8 cellular contexts compared by ENCODE assay signal in the genomic region with DNA sequence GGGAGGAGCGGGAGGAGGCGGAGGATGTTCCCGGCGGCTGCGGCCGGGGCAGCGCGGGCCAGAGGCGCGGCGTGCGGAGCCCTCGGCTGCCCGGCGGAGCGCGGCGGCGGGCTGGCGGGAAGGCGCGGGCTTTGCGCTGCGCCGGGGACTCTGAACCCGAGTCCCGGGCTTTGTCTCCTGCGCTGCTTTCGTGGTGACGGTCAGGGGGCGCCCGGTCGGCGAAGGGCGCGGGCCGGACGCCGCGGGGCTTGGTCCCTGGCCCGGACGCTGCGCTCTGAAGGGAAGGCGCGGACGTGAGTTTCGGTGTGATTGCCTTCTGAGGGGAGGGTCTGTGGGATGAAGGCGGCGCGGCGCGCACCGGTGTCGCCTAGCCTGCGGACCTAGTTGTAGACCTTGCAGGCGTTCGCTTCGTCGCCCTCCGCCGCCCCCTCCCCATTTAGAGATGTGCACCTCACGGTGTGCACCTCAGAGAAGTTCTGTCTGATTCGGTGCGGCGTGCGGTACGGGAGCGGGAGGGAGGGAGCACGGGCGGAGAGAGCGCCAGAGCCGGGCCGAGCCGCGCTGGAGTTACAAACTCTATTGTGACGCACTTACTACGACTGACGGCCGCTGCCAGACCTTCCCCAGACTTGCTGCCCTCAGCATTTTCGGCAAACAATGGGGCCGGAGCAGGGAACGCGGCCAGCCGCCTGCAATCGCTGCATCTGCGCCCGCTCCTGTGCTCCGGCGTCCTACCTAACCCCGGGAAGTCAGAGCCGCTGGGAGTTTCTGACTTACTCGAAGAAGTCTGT. TPM values are rescaled to one million over a fixed set of nuclear protein-coding genes. Genes with fewer than 3 reads are reported as not detected.
A peak's percentile ranks its signal among the peaks of the same experiment; 100 is the strongest.
DNase-seq lines count a peak whose midpoint lies in the region; ATAC-seq and TF ChIP-seq lines count a peak whose summit lies in the region.

No MANE protein-coding gene starts in this region.

- CTCF ChIA-PET in T-cell (lab: Charles Lee) (no interaction called here), mammary epithelial cell (lab: Charles Lee; ENCODE audit: low non-redundant PET) (no interaction called here)

- ATAC-seq in T-cell (replicated peaks in 1 of 4) = no peak
- no peak for ATAC-seq in GM18498 (IDR thresholded peaks at IDR 0.05; ENCODE audit: unreplicated experiment)
- no peak for ATAC-seq in HG03354 (IDR thresholded peaks at IDR 0.05; ENCODE audit: poor library complexity, severe bottlenecking, unreplicated experiment)

- H3K36me3 ChIP-seq in Karpas-422 (ENCODE audit: insufficient read depth, low read length) (peaks cover 45% of the 10 kb centered on the region), mammary epithelial cell (ENCODE audit: insufficient read depth, low read length) (no peaks in the 10 kb centered on the region)

- peaks cover 16 to 23% of the 10 kb centered on the region in 2 donors for H3K27me3 Mint-ChIP-seq in T-cell

- H4K20me1 ChIP-seq in Karpas-422 (ENCODE audit: insufficient read depth, low read depth, low read length) (peaks cover 58% of the 10 kb centered on the region), mammary epithelial cell (ENCODE audit: insufficient read depth, low read length) (no peaks in the 10 kb centered on the region)

- TF ChIP-seq CTCF in GM13977 (IDR thresholded peaks at IDR 0.05; ENCODE audit: extremely low read depth, insufficient read depth, missing control alignments) = no peak
- TF ChIP-seq CTCF in mammary epithelial cell (conservative IDR thresholded peaks at IDR 0.05 in 1 of 2, IDR thresholded peaks at IDR 0.05 in 1 of 2; ENCODE audit: extremely low read depth in 1 of 2, insufficient read depth in 1 of 2, low read depth in 1 of 2, low read length in 2 of 2) = no peak

- intact Hi-C loops in mammary epithelial cell (cut with micrococcal nuclease) = loop anchor here (2.0 to 5.0 kb wide), 2 partner anchors 34 to 114 kb away; no protein-coding TSS in a partner anchor

- peak overlapping the region; percentile 90 to 95 (median 93) for H3K4me3 Mint-ChIP-seq in T-cell

- in situ Hi-C loops in GM13977 (cut with MboI; ENCODE audit: low pct_unique_long_range_greater_than_20kb, low sequenced_read_pairs, unreplicated experiment) (loop anchor here (25.0 kb wide), 1 partner anchor 589 kb away; no protein-coding TSS in a partner anchor), mammary epithelial cell (cut with MboI; ENCODE audit: low sequenced_read_pairs in 2 of 2) (loop anchor here in 1 of 2 donors (25.0 kb wide), 1 partner anchor 564 kb away; no protein-coding TSS in a partner anchor)

- H3K27me3 ChIP-seq in Karpas-422 (ENCODE audit: low read length) = no peaks in the 10 kb centered on the region; the same call in 1 of the 2 replicates
- H3K27me3 ChIP-seq in mammary epithelial cell (ENCODE audit: insufficient read depth, low read length) = no peaks in the 10 kb centered on the region

- H2AFZ ChIP-seq in Karpas-422 (ENCODE audit: low read length) = no peak overlapping the region
- H2AFZ ChIP-seq in mammary epithelial cell (ENCODE audit: low read depth, low read length) = peak overlapping the region; percentile 97

- H3K4me1 ChIP-seq in Karpas-422 (ENCODE audit: low read length) = peaks cover 73% of the 10 kb centered on the region
- H3K4me1 ChIP-seq in mammary epithelial cell (ENCODE audit: insufficient read depth, low read length) = peaks cover 20% of the 10 kb centered on the region

- peak; percentile 17 for DNase-seq in GM13977 (ENCODE audit: low spot score)
- peak; percentile 72 for DNase-seq in Karpas-422
- peak in 17 of 34 experiments; percentile 3 to 41 (median 15) for DNase-seq in T-cell
- DNase-seq in mammary epithelial cell = peak; percentile 78
- peak; percentile 89 for DNase-seq in retina

- H3K9ac ChIP-seq in Karpas-422 (ENCODE audit: low read length) (peak overlapping the region; percentile 97), mammary epithelial cell (ENCODE audit: insufficient read depth, low read length) (peak overlapping the region; percentile 82)

- peaks cover 56 to 66% (median 58%) of the 10 kb centered on the region in 3 donors for H3K4me1 Mint-ChIP-seq in T-cell

- dilution Hi-C loops in mammary epithelial cell (cut with HindIII; ENCODE audit: low sequenced_read_pairs) = no loop called here

- H3K9me3 ChIP-seq in Karpas-422 (ENCODE audit: low read length) (no peaks in the 10 kb centered on the region), mammary epithelial cell (replicated peaks; ENCODE audit: insufficient read depth, low read length) (no peaks in the 10 kb centered on the region), iPS-18c (ENCODE audit: control insufficient read depth, insufficient read depth, low read length) (peaks cover 2% of the 10 kb centered on the region)

- H3K4me3 ChIP-seq in Karpas-422 (ENCODE audit: low read length) = peak overlapping the region; percentile 90
- H3K4me3 ChIP-seq in mammary epithelial cell (replicated peaks in 1 of 3; ENCODE audit: insufficient read depth in 1 of 3, low read depth in 2 of 3, low read length in 3 of 3) = peak overlapping the region; percentile 72 to 92 (median 78)
- H3K4me3 ChIP-seq in iPS-18c (ENCODE audit: insufficient read depth, low read depth, low read length) = peak overlapping the region; percentile 88

- H3K4me2 ChIP-seq in Karpas-422 (ENCODE audit: low read depth, low read length, poor library complexity, severe bottlenecking) (peak overlapping the region; percentile 89), mammary epithelial cell (ENCODE audit: insufficient read depth, low read depth, low read length) (peak overlapping the region; percentile 89)

- H3K27ac ChIP-seq in Karpas-422 (ENCODE audit: low read length) (peak overlapping the region; percentile 86), mammary epithelial cell (ENCODE audit: insufficient read depth, low read depth, low read length) (peak overlapping the region; percentile 80)

- H3K36me3 Mint-ChIP-seq in T-cell = peaks cover 37% of the 10 kb centered on the region

- no peaks in the 10 kb centered on the region for H3K9me3 Mint-ChIP-seq in T-cell

- BruUV-seq in mammary epithelial cell (replicated peaks; lab: Mats Ljungman, UMichigan) = no TSS peak

- WGBS in mammary epithelial cell (ENCODE audit: low coverage, missing lambda C conversion rate) = 0% methylated on average over 24 of the region's 92 CpGs

- H3K27ac Mint-ChIP-seq in T-cell = peak overlapping the region in 1 of 2 donors; percentile 22

- POLR2A ChIA-PET in T-cell (lab: Charles Lee) = no interaction called here

- H3K79me2 ChIP-seq in Karpas-422 (ENCODE audit: low read length) (peaks cover 67% of the 10 kb centered on the region), mammary epithelial cell (ENCODE audit: insufficient read depth, low read length) (peaks cover 41% of the 10 kb centered on the region)

- no peaks in the 10 kb centered on the region for H3K9me2 ChIP-seq in Karpas-422 (replicated peaks; ENCODE audit: insufficient read depth, low read length)

RNA-seq across cellular contexts. Expression of a gene that starts 2.1 kb away (rescaled TPM):
- total RNA-seq in Karpas-422 (2014; rRNA removed; shearing (Covaris generic); ENCODE audit: low replicate concordance) = 29.7 and 51.9 TPM in 2 replicates
- 10 to 100 TPM; 24.1 to 47.0 (median 34.6) TPM for total RNA-seq in T-cell
- 1 to 10 TPM; 7.3 to 9.7 TPM for total RNA-seq in mammary epithelial cell
- 6.2 TPM for polyA plus RNA-seq in mammary epithelial cell
- 4.8 TPM for polyA minus RNA-seq in mammary epithelial cell
